In the genomic region with DNA sequence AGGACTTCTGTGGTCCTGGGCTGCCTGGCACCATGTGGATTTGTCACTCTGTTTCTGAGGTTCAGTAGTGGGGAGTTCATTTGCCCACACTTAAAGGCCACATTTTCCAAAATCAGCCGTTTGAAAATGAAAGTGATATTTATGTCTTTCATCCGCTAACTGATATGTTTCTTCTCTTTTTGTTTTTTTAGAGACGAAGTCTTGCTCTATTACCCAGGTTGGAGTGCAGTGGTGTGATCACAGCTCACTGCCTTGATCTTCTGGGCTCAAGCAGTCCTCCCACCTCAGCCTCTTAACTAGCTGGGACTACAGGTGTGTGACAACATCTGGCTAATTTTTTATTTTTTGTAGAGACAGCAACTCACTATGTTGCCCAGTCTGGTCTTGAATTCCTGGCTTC, we compare ENCODE assay signal across 24 cellular contexts. TPM values are rescaled to one million over a fixed set of nuclear protein-coding genes. Genes with fewer than 3 reads are reported as not detected.
DNase-seq lines count a peak whose midpoint lies in the region; ATAC-seq and TF ChIP-seq lines count a peak whose summit lies in the region.
"Had no signal": no experiment of that assay in that cellular context is flagged by ENCODE, and none has a peak within 500 bp of the region (broad histone marks: within the 10 kb centered on the region; RNA-seq: fewer than 3 reads in every experiment).

No MANE protein-coding gene starts in this region.

- H3K4me1 Mint-ChIP-seq in activated CD8-positive, alpha-beta memory T cell treated with anti-CD3 and anti-CD28 coated beads, Interleukin-2, amount 10 ng/mL, durations not matched to agents 7 days and 5 days = peaks cover 5% of the 10 kb centered on the region
- peaks cover 10% of the 10 kb centered on the region for H3K4me1 Mint-ChIP-seq in activated T-helper 2 cell treated with anti-CD3 and anti-CD28 coated beads, Interferon-gamma antibody, Interleukin-2, Interleukin-4, amounts not matched to agents 10 μg/mL and 5 μg/mL and 100 μg/mL, durations not matched to agents 14 hours and 24 hours and 36 hours (ENCODE audit: low read depth)
- peaks cover 38% of the 10 kb centered on the region for H3K4me1 Mint-ChIP-seq in osteocyte (ENCODE audit: unreplicated experiment)

- H3K9me3 Mint-ChIP-seq in activated CD8-positive, alpha-beta memory T cell treated with anti-CD3 and anti-CD28 coated beads, Interleukin-2, amount 10 ng/mL, durations not matched to agents 7 days and 5 days (ENCODE audit: low read depth) = no peaks in the 10 kb centered on the region
- no peaks in the 10 kb centered on the region for H3K9me3 Mint-ChIP-seq in activated T-helper 2 cell treated with anti-CD3 and anti-CD28 coated beads, Interferon-gamma antibody, Interleukin-2, Interleukin-4, amounts not matched to agents 10 μg/mL and 5 μg/mL and 100 μg/mL, durations not matched to agents 14 hours and 24 hours and 36 hours
- H3K9me3 Mint-ChIP-seq in osteocyte (ENCODE audit: unreplicated experiment) = peaks cover 9% of the 10 kb centered on the region

- H3K36me3 Mint-ChIP-seq in activated CD8-positive, alpha-beta memory T cell treated with anti-CD3 and anti-CD28 coated beads, Interleukin-2, amount 10 ng/mL, durations not matched to agents 7 days and 5 days = no peaks in the 10 kb centered on the region
- no peaks in the 10 kb centered on the region for H3K36me3 Mint-ChIP-seq in activated T-helper 2 cell treated with anti-CD3 and anti-CD28 coated beads, Interferon-gamma antibody, Interleukin-2, Interleukin-4, amounts not matched to agents 10 μg/mL and 5 μg/mL and 100 μg/mL, durations not matched to agents 14 hours and 24 hours and 36 hours (ENCODE audit: low read depth)
- H3K36me3 Mint-ChIP-seq in osteocyte (ENCODE audit: unreplicated experiment) = peaks cover 2% of the 10 kb centered on the region

- TF ChIP-seq CTCF in GM12865 (IDR thresholded peaks at IDR 0.05; ENCODE audit: insufficient read depth, low read depth, low read length, missing control alignments) (no peak), osteocyte (IDR thresholded peaks at IDR 0.05) (no peak)

- H3K27me3 Mint-ChIP-seq in activated CD8-positive, alpha-beta memory T cell treated with anti-CD3 and anti-CD28 coated beads, Interleukin-2, amount 10 ng/mL, durations not matched to agents 7 days and 5 days = no peaks in the 10 kb centered on the region
- peaks cover 5% of the 10 kb centered on the region for H3K27me3 Mint-ChIP-seq in activated T-helper 2 cell treated with anti-CD3 and anti-CD28 coated beads, Interferon-gamma antibody, Interleukin-2, Interleukin-4, amounts not matched to agents 10 μg/mL and 5 μg/mL and 100 μg/mL, durations not matched to agents 14 hours and 24 hours and 36 hours (ENCODE audit: low read depth)
- H3K27me3 Mint-ChIP-seq in osteocyte (ENCODE audit: unreplicated experiment) = no peaks in the 10 kb centered on the region

- H3K27ac Mint-ChIP-seq in activated CD8-positive, alpha-beta memory T cell treated with anti-CD3 and anti-CD28 coated beads, Interleukin-2, amount 10 ng/mL, durations not matched to agents 7 days and 5 days = no peak overlapping the region
- H3K27ac Mint-ChIP-seq in activated T-helper 2 cell treated with anti-CD3 and anti-CD28 coated beads, Interferon-gamma antibody, Interleukin-2, Interleukin-4, amounts not matched to agents 10 μg/mL and 5 μg/mL and 100 μg/mL, durations not matched to agents 14 hours and 24 hours and 36 hours = no peak overlapping the region
- peak overlapping the region; percentile 83 for H3K27ac Mint-ChIP-seq in osteocyte (ENCODE audit: unreplicated experiment)

- intact Hi-C loops in activated T-helper 2 cell treated with anti-CD3 and anti-CD28 coated beads, Interferon-gamma antibody, Interleukin-2, Interleukin-4, amounts not matched to agents 10 μg/mL and 5 μg/mL and 100 μg/mL, durations not matched to agents 14 hours and 24 hours and 36 hours (cut with micrococcal nuclease) = no loop called here
- intact Hi-C loops in left ventricle myocardium superior (cut with micrococcal nuclease) = no loop called here

- no peak for ATAC-seq in activated CD8-positive, alpha-beta memory T cell treated with anti-CD3 and anti-CD28 coated beads, Interleukin-2, amount 10 ng/mL, durations not matched to agents 7 days and 5 days
- ATAC-seq in GM21786 (IDR thresholded peaks at IDR 0.05; ENCODE audit: unreplicated experiment) (no peak), left ventricle myocardium superior (no peak)
- ATAC-seq: foreskin keratinocyte, PC-3 had no signal

- CTCF ChIA-PET in activated CD8-positive, alpha-beta memory T cell treated with anti-CD3 and anti-CD28 coated beads, Interleukin-2, amount 10 ng/mL, durations not matched to agents 7 days and 5 days (lab: Charles Lee) = no interaction called here

- H3K4me3 Mint-ChIP-seq in activated CD8-positive, alpha-beta memory T cell treated with anti-CD3 and anti-CD28 coated beads, Interleukin-2, amount 10 ng/mL, durations not matched to agents 7 days and 5 days = peak overlapping the region; percentile 25
- H3K4me3 Mint-ChIP-seq in activated T-helper 2 cell treated with anti-CD3 and anti-CD28 coated beads, Interferon-gamma antibody, Interleukin-2, Interleukin-4, amounts not matched to agents 10 μg/mL and 5 μg/mL and 100 μg/mL, durations not matched to agents 14 hours and 24 hours and 36 hours (ENCODE audit: low read depth) = peak overlapping the region; percentile 40
- H3K4me3 Mint-ChIP-seq in osteocyte (ENCODE audit: unreplicated experiment) = no peak overlapping the region

- no peak overlapping the region for H3K4me3 ChIP-seq in GM12865 (ENCODE audit: low read depth, low read length)

- DNase-seq in activated CD8-positive, alpha-beta memory T cell treated with anti-CD3 and anti-CD28 coated beads, Interleukin-2, amount 10 ng/mL, durations not matched to agents 7 days and 5 days = no peak
- no peak for DNase-seq in activated CD8-positive, alpha-beta memory T cell treated with anti-CD3 and anti-CD28 coated beads, Interleukin-2, amount 50 U/mL, for 48 hours
- peak; percentile 7 for DNase-seq in GM12865 (ENCODE audit: low read depth)
- no peak for DNase-seq in activated T-helper 2 cell treated with anti-CD3 and anti-CD28 coated beads, Interferon-gamma antibody, Interleukin-2, Interleukin-4, amounts not matched to agents 10 μg/mL and 5 μg/mL and 100 μg/mL, durations not matched to agents 14 hours and 24 hours and 36 hours (ENCODE audit: low spot score)
- no peak for DNase-seq in osteocyte (ENCODE audit: extremely low spot score, unreplicated experiment)
- DNase-seq in LoVo (ENCODE audit: low spot score) = no peak
- DNase-seq in left ventricle myocardium superior = no peak
- DNase-seq: activated CD8-positive, alpha-beta memory T cell treated with anti-CD3 and anti-CD28 coated beads for 24 hours; activated gamma-delta T cell; C1 segment of cervical spinal cord; cerebellar nuclear complex; DMS53; foreskin keratinocyte; NCI-H2029 treated with DMSO at 0.1 percent for 48 hours; NCI-H345; PC-3; SHP77 treated with DMSO at 0.1 percent for 48 hours; small intestine had no signal

RNA-seq across cellular contexts. Expression of a gene that starts 58.6 kb away (rescaled TPM):
- not detected for total RNA-seq in activated CD8-positive, alpha-beta memory T cell treated with anti-CD3 and anti-CD28 coated beads, Interleukin-2, amount 10 ng/mL, durations not matched to agents 7 days and 5 days
- not detected in 2 replicates for total RNA-seq in activated T-helper 2 cell treated with anti-CD3 and anti-CD28 coated beads, Interferon-gamma antibody, Interleukin-2, Interleukin-4, amounts not matched to agents 10 μg/mL and 5 μg/mL and 100 μg/mL, durations not matched to agents 14 hours and 24 hours and 36 hours
- total RNA-seq in osteocyte (not detected in 2 replicates), left ventricle myocardium superior (not detected)
- total RNA-seq: A673, foreskin keratinocyte, HT-29, lower leg skin, mucosa of gallbladder, PC-3, urinary bladder had no signal
